In genomic region chr1:70227439-70227838, GRCh38 we compare ENCODE assay signal across 14 cellular contexts. TPM values are rescaled to one million over a fixed set of nuclear protein-coding genes. Genes with fewer than 3 reads are reported as not detected.
DNase-seq lines count a peak whose midpoint lies in the region; ATAC-seq and TF ChIP-seq lines count a peak whose summit lies in the region.
"Had no signal": no experiment of that assay in that cellular context is flagged by ENCODE, and none has a peak within 500 bp of the region (broad histone marks: within the 10 kb centered on the region; RNA-seq: fewer than 3 reads in every experiment).

No MANE protein-coding gene starts in this region.

- H3K4me3 ChIP-seq in HEK293 (ENCODE audit: low read depth, low read length) = no peak overlapping the region
- H3K4me3 ChIP-seq in esophagus muscularis mucosa = no peak overlapping the region
- H3K4me3 ChIP-seq in tibial artery = no peak overlapping the region
- no peak overlapping the region for H3K4me3 ChIP-seq in uterus
- H3K4me3 ChIP-seq: pancreas had no signal

- H3K27ac ChIP-seq in HEK293 (ENCODE audit: extremely low read depth, low read depth, low read length) = no peak overlapping the region
- no peak overlapping the region for H3K27ac ChIP-seq in esophagus muscularis mucosa (replicated peaks in 1 of 4)
- H3K27ac ChIP-seq in tibial artery = no peak overlapping the region
- H3K27ac ChIP-seq in uterus = no peak overlapping the region
- H3K27ac ChIP-seq: brain microvascular endothelial cell, pancreas had no signal

- TF ChIP-seq CTCF in HEK293 (tag by site-specific recombination; IDR thresholded peaks at IDR 0.05) (no peak), GM13977 (IDR thresholded peaks at IDR 0.05; ENCODE audit: extremely low read depth, insufficient read depth, missing control alignments) (no peak), esophagus muscularis mucosa (IDR thresholded peaks at IDR 0.05) (no peak), tibial artery (IDR thresholded peaks at IDR 0.05) (no peak), uterus (IDR thresholded peaks at IDR 0.05) (no peak)

- H3K36me3 ChIP-seq in HEK293 (ENCODE audit: control insufficient read depth in 2 of 2, insufficient read depth in 1 of 2, low read length in 2 of 2) = peaks cover 50 to 88% of the 10 kb centered on the region in 2 experiments; a peak in 2 of 3 replicates
- peaks cover 18 to 71% (median 50%) of the 10 kb centered on the region in 4 donors for H3K36me3 ChIP-seq in esophagus muscularis mucosa
- H3K36me3 ChIP-seq in tibial artery = peaks cover 21 to 60% (median 44%) of the 10 kb centered on the region in 3 donors
- H3K36me3 ChIP-seq in uterus = no peaks in the 10 kb centered on the region

- ATAC-seq in GM18909 (IDR thresholded peaks at IDR 0.05; ENCODE audit: poor library complexity, unreplicated experiment) (peak; percentile 52), T-helper 17 cell (peak; percentile 33)
- ATAC-seq: left lobe of liver, Right ventricle myocardium inferior had no signal

- H3K27me3 Mint-ChIP-seq in T-helper 17 cell (no peaks in the 10 kb centered on the region), immature natural killer cell (ENCODE audit: low read depth in 3 of 3) (peaks cover 0 to 1% (median 0%) of the 10 kb centered on the region in 3 donors)

- H3K4me1 Mint-ChIP-seq in T-helper 17 cell (peaks cover 27% of the 10 kb centered on the region), immature natural killer cell (peaks cover 46 to 84% of the 10 kb centered on the region in 2 donors)

- H3K27me3 ChIP-seq in esophagus muscularis mucosa (no peaks in the 10 kb centered on the region), tibial artery (no peaks in the 10 kb centered on the region), uterus (no peaks in the 10 kb centered on the region)
- H3K27me3 ChIP-seq: brain microvascular endothelial cell, pancreas had no signal

- H3K4me3 Mint-ChIP-seq in T-helper 17 cell (no peak overlapping the region), immature natural killer cell (peak overlapping the region; percentile 6 to 71 (median 56))

- H3K36me3 Mint-ChIP-seq in T-helper 17 cell (ENCODE audit: low read depth) = no peaks in the 10 kb centered on the region
- peaks cover 5 to 27% (median 8%) of the 10 kb centered on the region in 3 donors for H3K36me3 Mint-ChIP-seq in immature natural killer cell

- no peaks in the 10 kb centered on the region for H3K9me3 ChIP-seq in HEK293 (ENCODE audit: control insufficient read depth, insufficient read depth, low read depth, low read length)
- H3K9me3 ChIP-seq in T-helper 17 cell (ENCODE audit: control insufficient read depth, low read length, poor library complexity, severe bottlenecking) = no peaks in the 10 kb centered on the region
- H3K9me3 ChIP-seq in esophagus muscularis mucosa = no peaks in the 10 kb centered on the region
- H3K9me3 ChIP-seq in tibial artery = no peaks in the 10 kb centered on the region
- H3K9me3 ChIP-seq in uterus = no peaks in the 10 kb centered on the region
- H3K9me3 ChIP-seq: pancreas had no signal

- H3K27ac Mint-ChIP-seq in T-helper 17 cell = peak overlapping the region; percentile 59
- peak overlapping the region; percentile 21 to 87 (median 67) for H3K27ac Mint-ChIP-seq in immature natural killer cell

- DNase-seq in T-helper 17 cell = no peak
- DNase-seq in immature natural killer cell = peak; percentile 14 to 21 (median 14)
- no peak for DNase-seq in GM13977 (ENCODE audit: low spot score)
- DNase-seq in esophagus muscularis mucosa (ENCODE audit: extremely low spot score) = no peak
- DNase-seq in tibial artery = no peak
- DNase-seq in uterus = no peak
- DNase-seq: activated CD4-positive, alpha-beta T cell treated with anti-CD3 and anti-CD28 coated beads for 48 hours; brain microvascular endothelial cell; pancreas; stimulated activated CD4-positive, alpha-beta T cell treated with anti-CD3 and anti-CD28 coated beads, Interleukin-2, amount 100 ng/mL, for 48 hours had no signal

- CTCF ChIA-PET in HEK293 (lab: Yijun Ruan, JAX) = interaction anchor here (1.3 kb wide), 1 partner anchor 95 kb away, joined by 3 read pairs; no protein-coding TSS in a partner anchor

- intact Hi-C loops in esophagus muscularis mucosa (cut with DNase I) = no loop called here
- intact Hi-C loops in tibial artery (cut with DNase I; ENCODE audit: low total_unique reads) = loop anchor here (10.0 kb wide), 2 partner anchors 117 to 187 kb away; partner anchors contain the start of gene CTH
- intact Hi-C loops in uterus (cut with DNase I; ENCODE audit: low total_unique reads) = no loop called here

- in situ Hi-C loops in GM13977 (cut with MboI; ENCODE audit: low pct_unique_long_range_greater_than_20kb, low sequenced_read_pairs, unreplicated experiment) = no loop called here

- no peak for TF ChIP-seq EP300 in esophagus muscularis mucosa (IDR thresholded peaks at IDR 0.05)

- H3K4me1 ChIP-seq in HEK293 (ENCODE audit: control insufficient read depth, insufficient read depth, low read length) = peaks cover 5% of the 10 kb centered on the region; the same call in 1 of the 2 replicates
- H3K4me1 ChIP-seq in esophagus muscularis mucosa = peaks cover 46 to 61% (median 61%) of the 10 kb centered on the region in 4 donors
- peaks cover 0 to 68% (median 26%) of the 10 kb centered on the region in 4 donors for H3K4me1 ChIP-seq in tibial artery
- H3K4me1 ChIP-seq in uterus = peaks cover 4 to 27% of the 10 kb centered on the region in 2 donors

- no peak for TF ChIP-seq POLR2A in esophagus muscularis mucosa (IDR thresholded peaks at IDR 0.05; ENCODE audit: low read depth)
- no peak for TF ChIP-seq POLR2A in uterus (IDR thresholded peaks at IDR 0.05)

- no peaks in the 10 kb centered on the region for H3K9me3 Mint-ChIP-seq in immature natural killer cell

- 33% methylated on average over 1 of the region's 1 CpG for WGBS in esophagus muscularis mucosa

- POLR2A ChIA-PET in HEK293 (lab: Yijun Ruan, JAX) = interaction anchor here (0.6 kb wide), 1 partner anchor 118 kb away, joined by 3 read pairs; no protein-coding TSS in a partner anchor

TF ChIP-seq in HEK293, 187 proteins besides CTCF, POLR2A, EP300 and RAD21:
- TF ChIP-seq ZNF362 (tag by site-specific recombination; IDR thresholded peaks at IDR 0.05) (peak; percentile 66; the same call in 1 of the 2 replicates), PRDM6 (tag by site-specific recombination; IDR thresholded peaks at IDR 0.05) (peak; percentile 69), ZNF16 (tag by site-specific recombination; IDR thresholded peaks at IDR 0.05; ENCODE audit: low read depth) (no peak)

RNA-seq across cellular contexts. Expression of gene SRSF11, which starts 6.3 kb away (rescaled TPM):
- total RNA-seq in T-helper 17 cell = 100 to 1,000 TPM; 325 to 327 TPM
- polyA plus RNA-seq in immature natural killer cell = 100 to 1,000 TPM in 1 of 3 donors, 10 to 100 TPM in 2; 67.8 to 100 (median 76.7) TPM
- 100 to 1,000 TPM in 1 of 4 donors, 10 to 100 TPM in 3; 72.6 to 127 (median 86.3) TPM for total RNA-seq in esophagus muscularis mucosa
- 100 to 1,000 TPM; 172 to 316 (median 237) TPM for total RNA-seq in uterus

RNA-seq across cellular contexts. Expression of gene LRRC40, which starts 22.1 kb away (rescaled TPM):
- total RNA-seq in T-helper 17 cell (10 to 100 TPM; 11.6 to 12.6 TPM), esophagus muscularis mucosa (10 to 100 TPM; 11.5 to 15.4 (median 14.6) TPM), uterus (10 to 100 TPM in 3 of 4 donors, 1 to 10 TPM in 1; 6.1 to 37.3 (median 18.1) TPM)
- 1 to 10 TPM; 5.4 to 8.7 (median 6.0) TPM for polyA plus RNA-seq in immature natural killer cell

Comparison
In these comparisons a context has a peak if more than half of its experiments do, and no peak if none do; other contexts are left out.
1. DNase-seq: peak in immature natural killer cell (3 of 3); none in T-helper 17 cell (0 of 3), GM13977 (single experiment), esophagus muscularis mucosa (single experiment), tibial artery (0 of 2) and uterus (0 of 2).